1 cellular context compared by ENCODE assay signal in the genomic region with DNA sequence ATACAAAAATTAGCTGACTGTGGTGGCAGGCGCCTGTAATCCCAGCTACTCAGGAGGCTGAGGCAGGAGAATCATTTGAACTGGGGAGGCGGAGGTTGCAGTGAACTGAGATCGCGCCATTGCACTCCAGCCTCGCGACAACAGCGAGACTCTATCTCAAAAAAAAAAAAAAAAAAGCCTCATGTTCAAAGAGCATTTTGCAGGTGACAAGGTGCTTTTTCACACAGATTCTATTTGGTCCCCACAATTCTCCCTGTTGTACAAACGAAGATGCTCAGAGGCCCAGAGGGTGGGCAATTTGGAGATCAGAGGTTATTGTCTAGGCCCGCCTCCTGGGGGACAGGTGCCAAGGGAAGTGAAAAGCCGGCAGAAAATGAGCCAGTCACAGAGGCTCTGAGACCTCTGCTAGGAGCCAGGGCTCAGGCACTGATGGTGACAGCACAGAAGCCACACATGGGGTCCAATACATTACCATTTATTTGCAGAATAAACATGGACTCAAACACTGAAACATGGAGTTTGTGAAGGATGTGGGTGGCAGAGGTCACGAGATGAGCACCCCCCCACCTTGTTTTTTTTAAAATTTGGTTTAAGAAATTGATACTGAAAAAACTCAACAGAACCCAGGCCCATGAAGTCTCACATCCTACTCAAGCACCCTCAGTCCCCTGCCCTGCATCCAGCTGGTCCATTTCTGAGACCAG.
TF ChIP-seq lines count a peak whose summit lies in the region.

No MANE protein-coding gene starts in this region.

TF ChIP-seq in WTC11, 78 proteins besides CTCF, POLR2A, EP300 and RAD21 (continued from another document):
- TF ChIP-seq, protein P1, sequence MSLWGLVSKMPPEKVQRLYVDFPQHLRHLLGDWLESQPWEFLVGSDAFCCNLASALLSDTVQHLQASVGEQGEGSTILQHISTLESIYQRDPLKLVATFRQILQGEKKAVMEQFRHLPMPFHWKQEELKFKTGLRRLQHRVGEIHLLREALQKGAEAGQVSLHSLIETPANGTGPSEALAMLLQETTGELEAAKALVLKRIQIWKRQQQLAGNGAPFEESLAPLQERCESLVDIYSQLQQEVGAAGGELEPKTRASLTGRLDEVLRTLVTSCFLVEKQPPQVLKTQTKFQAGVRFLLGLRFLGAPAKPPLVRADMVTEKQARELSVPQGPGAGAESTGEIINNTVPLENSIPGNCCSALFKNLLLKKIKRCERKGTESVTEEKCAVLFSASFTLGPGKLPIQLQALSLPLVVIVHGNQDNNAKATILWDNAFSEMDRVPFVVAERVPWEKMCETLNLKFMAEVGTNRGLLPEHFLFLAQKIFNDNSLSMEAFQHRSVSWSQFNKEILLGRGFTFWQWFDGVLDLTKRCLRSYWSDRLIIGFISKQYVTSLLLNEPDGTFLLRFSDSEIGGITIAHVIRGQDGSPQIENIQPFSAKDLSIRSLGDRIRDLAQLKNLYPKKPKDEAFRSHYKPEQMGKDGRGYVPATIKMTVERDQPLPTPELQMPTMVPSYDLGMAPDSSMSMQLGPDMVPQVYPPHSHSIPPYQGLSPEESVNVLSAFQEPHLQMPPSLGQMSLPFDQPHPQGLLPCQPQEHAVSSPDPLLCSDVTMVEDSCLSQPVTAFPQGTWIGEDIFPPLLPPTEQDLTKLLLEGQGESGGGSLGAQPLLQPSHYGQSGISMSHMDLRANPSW (CRISPR knock-in tag; conservative IDR thresholded peaks at IDR 0.05; ENCODE audit: low read depth): no peak
- TF ChIP-seq, protein P2, sequence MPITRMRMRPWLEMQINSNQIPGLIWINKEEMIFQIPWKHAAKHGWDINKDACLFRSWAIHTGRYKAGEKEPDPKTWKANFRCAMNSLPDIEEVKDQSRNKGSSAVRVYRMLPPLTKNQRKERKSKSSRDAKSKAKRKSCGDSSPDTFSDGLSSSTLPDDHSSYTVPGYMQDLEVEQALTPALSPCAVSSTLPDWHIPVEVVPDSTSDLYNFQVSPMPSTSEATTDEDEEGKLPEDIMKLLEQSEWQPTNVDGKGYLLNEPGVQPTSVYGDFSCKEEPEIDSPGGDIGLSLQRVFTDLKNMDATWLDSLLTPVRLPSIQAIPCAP (CRISPR knock-in tag; IDR thresholded peaks at IDR 0.05): no peak
- TF ChIP-seq PRRX2 (CRISPR knock-in tag; IDR thresholded peaks at IDR 0.05): no peak
- TF ChIP-seq, protein P3, sequence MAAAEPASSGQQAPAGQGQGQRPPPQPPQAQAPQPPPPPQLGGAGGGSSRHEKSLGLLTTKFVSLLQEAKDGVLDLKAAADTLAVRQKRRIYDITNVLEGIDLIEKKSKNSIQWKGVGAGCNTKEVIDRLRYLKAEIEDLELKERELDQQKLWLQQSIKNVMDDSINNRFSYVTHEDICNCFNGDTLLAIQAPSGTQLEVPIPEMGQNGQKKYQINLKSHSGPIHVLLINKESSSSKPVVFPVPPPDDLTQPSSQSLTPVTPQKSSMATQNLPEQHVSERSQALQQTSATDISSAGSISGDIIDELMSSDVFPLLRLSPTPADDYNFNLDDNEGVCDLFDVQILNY (CRISPR knock-in tag; IDR thresholded peaks at IDR 0.05): no peak
- TF ChIP-seq, protein P4, sequence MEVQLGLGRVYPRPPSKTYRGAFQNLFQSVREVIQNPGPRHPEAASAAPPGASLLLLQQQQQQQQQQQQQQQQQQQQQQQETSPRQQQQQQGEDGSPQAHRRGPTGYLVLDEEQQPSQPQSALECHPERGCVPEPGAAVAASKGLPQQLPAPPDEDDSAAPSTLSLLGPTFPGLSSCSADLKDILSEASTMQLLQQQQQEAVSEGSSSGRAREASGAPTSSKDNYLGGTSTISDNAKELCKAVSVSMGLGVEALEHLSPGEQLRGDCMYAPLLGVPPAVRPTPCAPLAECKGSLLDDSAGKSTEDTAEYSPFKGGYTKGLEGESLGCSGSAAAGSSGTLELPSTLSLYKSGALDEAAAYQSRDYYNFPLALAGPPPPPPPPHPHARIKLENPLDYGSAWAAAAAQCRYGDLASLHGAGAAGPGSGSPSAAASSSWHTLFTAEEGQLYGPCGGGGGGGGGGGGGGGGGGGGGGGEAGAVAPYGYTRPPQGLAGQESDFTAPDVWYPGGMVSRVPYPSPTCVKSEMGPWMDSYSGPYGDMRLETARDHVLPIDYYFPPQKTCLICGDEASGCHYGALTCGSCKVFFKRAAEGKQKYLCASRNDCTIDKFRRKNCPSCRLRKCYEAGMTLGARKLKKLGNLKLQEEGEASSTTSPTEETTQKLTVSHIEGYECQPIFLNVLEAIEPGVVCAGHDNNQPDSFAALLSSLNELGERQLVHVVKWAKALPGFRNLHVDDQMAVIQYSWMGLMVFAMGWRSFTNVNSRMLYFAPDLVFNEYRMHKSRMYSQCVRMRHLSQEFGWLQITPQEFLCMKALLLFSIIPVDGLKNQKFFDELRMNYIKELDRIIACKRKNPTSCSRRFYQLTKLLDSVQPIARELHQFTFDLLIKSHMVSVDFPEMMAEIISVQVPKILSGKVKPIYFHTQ (CRISPR knock-in tag; IDR thresholded peaks at IDR 0.05): no peak
